23 cellular contexts compared by ENCODE assay signal in genomic region chr1:185540295-185540694, GRCh38.
"Had no signal": no experiment of that assay in that cellular context is flagged by ENCODE, and none has a peak within 500 bp of the region (broad histone marks: within the 10 kb centered on the region; RNA-seq: fewer than 3 reads in every experiment).

No MANE protein-coding gene starts in this region.

- DNase-seq: dermis blood vessel endothelial cell; dorsolateral prefrontal cortex; effector CD4-positive, alpha-beta T cell; effector memory CD4-positive, alpha-beta T cell; foreskin keratinocyte; heart left ventricle; hypothalamus; immature natural killer cell; islet precursor cell; kidney; kidney glomerular epithelial cell; left cardiac atrium; left lung; left ventricle myocardium superior; lower lobe of right lung; naive thymus-derived CD4-positive, alpha-beta T cell had no signal

- H3K9me3 ChIP-seq: esophagus muscularis mucosa, gastroesophageal sphincter, heart left ventricle, lower lobe of right lung had no signal

- H3K79me2 ChIP-seq: hepatocyte had no signal

- H3K27me3 ChIP-seq: esophagus muscularis mucosa, foreskin keratinocyte, gastroesophageal sphincter, heart left ventricle, hepatocyte, left lung had no signal

- H2AFZ ChIP-seq: hepatocyte had no signal

- H3K4me2 ChIP-seq: hepatocyte had no signal

- H3K4me1 ChIP-seq: esophagus muscularis mucosa, foreskin keratinocyte, gastroesophageal sphincter, lower lobe of right lung had no signal

- H3K36me3 ChIP-seq: esophagus muscularis mucosa, gastroesophageal sphincter, heart left ventricle, left lung, lower lobe of right lung had no signal

- H3K4me3 ChIP-seq: coronary artery, dorsolateral prefrontal cortex, esophagus muscularis mucosa, gastroesophageal sphincter, heart left ventricle, hepatocyte, left lung, lower lobe of right lung had no signal

- H3K27ac ChIP-seq: coronary artery, dorsolateral prefrontal cortex, esophagus muscularis mucosa, foreskin keratinocyte, gastroesophageal sphincter, heart left ventricle, left lung, lower lobe of right lung had no signal

- ATAC-seq: foreskin keratinocyte; gastroesophageal sphincter; heart left ventricle; left cardiac atrium; left lung; left ventricle myocardium superior; lower lobe of right lung; naive thymus-derived CD4-positive, alpha-beta T cell had no signal

- FAIRE-seq: colon, endothelial cell of umbilical vein, frontal cortex, kidney had no signal
